20 cellular contexts compared by ENCODE assay signal in genomic region chr7:43824963-43825362, GRCh38. TPM values are rescaled to one million over a fixed set of nuclear protein-coding genes. Genes with fewer than 3 reads are reported as not detected.
DNase-seq lines count a peak whose midpoint lies in the region; ATAC-seq, FAIRE-seq and TF ChIP-seq lines count a peak whose summit lies in the region.
"Had no signal": no experiment of that assay in that cellular context is flagged by ENCODE, and none has a peak within 500 bp of the region (broad histone marks: within the 10 kb centered on the region; RNA-seq: fewer than 3 reads in every experiment).

No MANE protein-coding gene starts in this region.

- POLR2A ChIA-PET in activated CD4-positive, alpha-beta T cell treated with anti-CD3 and anti-CD28 coated beads for 36 hours (lab: Charles Lee) = no interaction called here
- POLR2A ChIA-PET in activated CD4-positive, alpha-beta T cell treated with anti-CD3 and anti-CD28 coated beads, Interleukin-2, amount 10 ng/mL, durations not matched to agents 7 days and 5 days (lab: Charles Lee) = no interaction called here
- POLR2A ChIA-PET in PC-3 (lab: Charles Lee; ENCODE audit: unreplicated experiment) = interaction anchor here (0.6 to 1.2 kb wide), 2 partner anchors 95 to 242 kb away, joined by 3 to 5 read pairs; partner anchors contain the start of gene STK17A

- no peaks in the 10 kb centered on the region for H3K27me3 ChIP-seq in PC-3 (ENCODE audit: low read length)
- H3K27me3 ChIP-seq in small intestine (ENCODE audit: control insufficient read depth in 2 of 2, insufficient read depth in 2 of 2, low read length in 2 of 2) = peaks cover 0 to 5% of the 10 kb centered on the region in 2 donors
- no peaks in the 10 kb centered on the region for H3K27me3 ChIP-seq in thyroid gland
- H3K27me3 ChIP-seq: BLaER1 treated with 17β-estradiol and CSF1 and Interleukin-3, amounts not matched to agents 10 nM and 100 nM had no signal

- DNase-seq in activated CD4-positive, alpha-beta T cell treated with anti-CD3 and anti-CD28 coated beads for 36 hours = no peak
- DNase-seq in activated CD4-positive, alpha-beta T cell treated with anti-CD3 and anti-CD28 coated beads, Interleukin-2, amount 10 ng/mL, durations not matched to agents 7 days and 5 days = no peak
- no peak for DNase-seq in PC-3
- peak; percentile 28 for DNase-seq in fibroblast of peridontal ligament (ENCODE audit: extremely low read depth)
- peak; percentile 54 for DNase-seq in small intestine
- no peak for DNase-seq in thyroid gland
- DNase-seq in mesothelial cell of epicardium (ENCODE audit: low spot score in 2 of 2, unreplicated experiment in 2 of 2) = no peak
- no peak for DNase-seq in DMS153 treated with DMSO at 0.1 percent for 48 hours (lab: John Stamatoyannopoulos, UW; ENCODE audit: unreplicated experiment)
- DNase-seq: 8988T, DMS153, Kasumi-1, NCI-H1417, NCI-H1930, NCI-H2171 treated with DMSO at 0.1 percent for 48 hours, NCI-H510A, PC-9 had no signal

- H3K36me3 ChIP-seq in PC-3 (ENCODE audit: low read depth, low read length) (no peaks in the 10 kb centered on the region), small intestine (ENCODE audit: control insufficient read depth in 2 of 2, insufficient read depth in 2 of 2, low read length in 2 of 2) (no peaks in the 10 kb centered on the region), thyroid gland (no peaks in the 10 kb centered on the region)
- H3K36me3 ChIP-seq: BLaER1 treated with 17β-estradiol and CSF1 and Interleukin-3, amounts not matched to agents 10 nM and 100 nM had no signal

- H3K9me3 ChIP-seq in PC-3 (ENCODE audit: low read length) = no peaks in the 10 kb centered on the region
- no peaks in the 10 kb centered on the region for H3K9me3 ChIP-seq in small intestine (ENCODE audit: control insufficient read depth, low read depth)
- no peaks in the 10 kb centered on the region for H3K9me3 ChIP-seq in thyroid gland

- peaks cover 7% of the 10 kb centered on the region; the same call in 1 of the 2 replicates for H3K4me1 ChIP-seq in PC-3 (ENCODE audit: insufficient read depth, low read length)
- H3K4me1 ChIP-seq in small intestine (ENCODE audit: control insufficient read depth in 2 of 2, insufficient read depth in 1 of 2, low read depth in 1 of 2, low read length in 1 of 2) = peaks cover 0 to 4% of the 10 kb centered on the region in 2 donors
- no peaks in the 10 kb centered on the region for H3K4me1 ChIP-seq in thyroid gland

- H3K27ac Mint-ChIP-seq in activated CD4-positive, alpha-beta T cell treated with anti-CD3 and anti-CD28 coated beads for 36 hours = no peak overlapping the region
- H3K27ac Mint-ChIP-seq in activated CD4-positive, alpha-beta T cell treated with anti-CD3 and anti-CD28 coated beads, Interleukin-2, amount 10 ng/mL, durations not matched to agents 7 days and 5 days = no peak overlapping the region
- no peak overlapping the region for H3K27ac Mint-ChIP-seq in mesothelial cell of epicardium

- BruUV-seq in PC-3 (replicated peaks; lab: Mats Ljungman, UMichigan) = no TSS peak

- no peak overlapping the region for H2AFZ ChIP-seq in PC-3 (ENCODE audit: low read length)
- H2AFZ ChIP-seq: PC-9 had no signal

- 5 to 19% (median 11%) methylated on average over 1 of the region's 1 CpG for WGBS in small intestine, 3 donors
- WGBS in thyroid gland, 2 donors = 46 to 50% methylated on average over 1 of the region's 1 CpG

- intact Hi-C loops in activated CD4-positive, alpha-beta T cell treated with anti-CD3 and anti-CD28 coated beads for 36 hours (cut with DNase I, micrococcal nuclease) = loop anchor here in 1 of 2 experiments (5.0 kb wide), 1 partner anchor 58 kb away; no protein-coding TSS in a partner anchor
- intact Hi-C loops in PC-3 (cut with micrococcal nuclease) = no loop called here
- intact Hi-C loops in thyroid gland (cut with DNase I) = no loop called here

- no peak overlapping the region for H3K4me2 ChIP-seq in PC-3 (ENCODE audit: low read length)
- H3K4me2 ChIP-seq: BLaER1 treated with 17β-estradiol and CSF1 and Interleukin-3, amounts not matched to agents 10 nM and 100 nM; PC-9 had no signal

- H3K36me3 Mint-ChIP-seq in activated CD4-positive, alpha-beta T cell treated with anti-CD3 and anti-CD28 coated beads for 36 hours (ENCODE audit: low read depth) = no peaks in the 10 kb centered on the region
- H3K36me3 Mint-ChIP-seq in activated CD4-positive, alpha-beta T cell treated with anti-CD3 and anti-CD28 coated beads, Interleukin-2, amount 10 ng/mL, durations not matched to agents 7 days and 5 days (ENCODE audit: low read depth) = no peaks in the 10 kb centered on the region
- H3K36me3 Mint-ChIP-seq in mesothelial cell of epicardium = no peaks in the 10 kb centered on the region

- TF ChIP-seq CTCF in PC-3 (conservative IDR thresholded peaks at IDR 0.05; ENCODE audit: low read depth, low read length) (no peak), thyroid gland (IDR thresholded peaks at IDR 0.05) (no peak), mesothelial cell of epicardium (IDR thresholded peaks at IDR 0.05; ENCODE audit: unreplicated experiment) (no peak)

- peaks cover 39% of the 10 kb centered on the region for H3K27me3 Mint-ChIP-seq in activated CD4-positive, alpha-beta T cell treated with anti-CD3 and anti-CD28 coated beads for 36 hours
- H3K27me3 Mint-ChIP-seq in activated CD4-positive, alpha-beta T cell treated with anti-CD3 and anti-CD28 coated beads, Interleukin-2, amount 10 ng/mL, durations not matched to agents 7 days and 5 days = peaks cover 50% of the 10 kb centered on the region
- H3K27me3 Mint-ChIP-seq in mesothelial cell of epicardium (ENCODE audit: low read depth) = peaks cover 28% of the 10 kb centered on the region

- H3K4me1 Mint-ChIP-seq in activated CD4-positive, alpha-beta T cell treated with anti-CD3 and anti-CD28 coated beads for 36 hours = peaks cover 2% of the 10 kb centered on the region
- H3K4me1 Mint-ChIP-seq in activated CD4-positive, alpha-beta T cell treated with anti-CD3 and anti-CD28 coated beads, Interleukin-2, amount 10 ng/mL, durations not matched to agents 7 days and 5 days = no peaks in the 10 kb centered on the region
- H3K4me1 Mint-ChIP-seq in mesothelial cell of epicardium = peaks cover 17% of the 10 kb centered on the region

- H3K9me2 ChIP-seq in PC-3 (replicated peaks; ENCODE audit: low read length) = no peaks in the 10 kb centered on the region

- CTCF ChIA-PET in activated CD4-positive, alpha-beta T cell treated with anti-CD3 and anti-CD28 coated beads for 36 hours (lab: Charles Lee) = interaction anchor here (0.7 to 2.9 kb wide), 6 partner anchors 14 to 959 kb away, joined by 3 to 14 read pairs (median 6); partner anchors contain the start of gene STK17A
- CTCF ChIA-PET in activated CD4-positive, alpha-beta T cell treated with anti-CD3 and anti-CD28 coated beads, Interleukin-2, amount 10 ng/mL, durations not matched to agents 7 days and 5 days (lab: Charles Lee) = interaction anchor here (0.7 to 1.8 kb wide), 5 partner anchors 10 to 242 kb away, joined by 3 to 11 read pairs (median 5); partner anchors contain the start of gene STK17A
- CTCF ChIA-PET in PC-3 (lab: Charles Lee) = no interaction called here

- H3K79me2 ChIP-seq in PC-3 (ENCODE audit: low read length) = no peaks in the 10 kb centered on the region

- H3K4me3 ChIP-seq in PC-3 (ENCODE audit: low read length) (no peak overlapping the region), small intestine (ENCODE audit: low read depth in 1 of 2, low read length in 2 of 2) (no peak overlapping the region), thyroid gland (replicated peaks in 1 of 3) (no peak overlapping the region)
- H3K4me3 ChIP-seq: BLaER1 treated with 17β-estradiol and CSF1 and Interleukin-3, amounts not matched to agents 10 nM and 100 nM; GM12878; PC-9; SK-N-MC had no signal

- H3F3A ChIP-seq in PC-3 (ENCODE audit: low read length, unreplicated experiment) = no peaks in the 10 kb centered on the region

- no peak for FAIRE-seq in small intestine (lab: Jason Lieb, UNC)
- FAIRE-seq: GM12878 had no signal

- no peak overlapping the region for H3K27ac ChIP-seq in PC-3 (ENCODE audit: low read length)
- H3K27ac ChIP-seq in small intestine (ENCODE audit: low read depth in 1 of 2, low read length in 1 of 2) = no peak overlapping the region
- no peak overlapping the region for H3K27ac ChIP-seq in thyroid gland
- H3K27ac ChIP-seq: BLaER1 treated with 17β-estradiol and CSF1 and Interleukin-3, amounts not matched to agents 10 nM and 100 nM; PC-9; SK-N-MC had no signal

- H3K9ac ChIP-seq in PC-3 (ENCODE audit: low read length) = no peak overlapping the region
- H3K9ac ChIP-seq: BLaER1 treated with 17β-estradiol and CSF1 and Interleukin-3, amounts not matched to agents 10 nM and 100 nM had no signal

- no peak for TF ChIP-seq POLR2A in thyroid gland (IDR thresholded peaks at IDR 0.05)

- no peaks in the 10 kb centered on the region for H3K9me3 Mint-ChIP-seq in activated CD4-positive, alpha-beta T cell treated with anti-CD3 and anti-CD28 coated beads for 36 hours (ENCODE audit: low read depth)
- H3K9me3 Mint-ChIP-seq in activated CD4-positive, alpha-beta T cell treated with anti-CD3 and anti-CD28 coated beads, Interleukin-2, amount 10 ng/mL, durations not matched to agents 7 days and 5 days = no peaks in the 10 kb centered on the region
- H3K9me3 Mint-ChIP-seq in mesothelial cell of epicardium = no peaks in the 10 kb centered on the region

- H3K4me3 Mint-ChIP-seq in activated CD4-positive, alpha-beta T cell treated with anti-CD3 and anti-CD28 coated beads for 36 hours = no peak overlapping the region
- no peak overlapping the region for H3K4me3 Mint-ChIP-seq in activated CD4-positive, alpha-beta T cell treated with anti-CD3 and anti-CD28 coated beads, Interleukin-2, amount 10 ng/mL, durations not matched to agents 7 days and 5 days
- H3K4me3 Mint-ChIP-seq in mesothelial cell of epicardium = no peak overlapping the region

- peak; percentile 49 for ATAC-seq in activated CD4-positive, alpha-beta T cell treated with anti-CD3 and anti-CD28 coated beads for 36 hours
- peak; percentile 72 for ATAC-seq in PC-3
- ATAC-seq: GM12878, Right ventricle myocardium inferior had no signal

- no peaks in the 10 kb centered on the region for H4K20me1 ChIP-seq in PC-3 (ENCODE audit: low read length)
- H4K20me1 ChIP-seq: BLaER1 treated with 17β-estradiol and CSF1 and Interleukin-3, amounts not matched to agents 10 nM and 100 nM had no signal

RNA-seq across cellular contexts. Expression of gene MRPS24, which starts 44.4 kb away (rescaled TPM):
- total RNA-seq in activated CD4-positive, alpha-beta T cell treated with anti-CD3 and anti-CD28 coated beads for 36 hours = 100 to 1,000 TPM; 121 to 149 TPM
- 10 to 100 TPM; 77.6 to 84.0 TPM for total RNA-seq in activated CD4-positive, alpha-beta T cell treated with anti-CD3 and anti-CD28 coated beads, Interleukin-2, amount 10 ng/mL, durations not matched to agents 7 days and 5 days
- total RNA-seq in PC-3 (2014; rRNA removed) = 199 and 200 TPM in 2 replicates
- 100 to 1,000 TPM; 131 to 174 (median 137) TPM for polyA plus RNA-seq in small intestine
- total RNA-seq in thyroid gland = 100 to 1,000 TPM in 1 of 4 donors, 10 to 100 TPM in 3; 52.2 to 110 (median 88.7) TPM
- 59.4 to 66.6 TPM (median 65.5 TPM) in 3 replicates for total RNA-seq in mesothelial cell of epicardium

Comparison
In these comparisons a context has a peak if more than half of its experiments do, and no peak if none do; other contexts are left out.
1. DNase-seq: peak in fibroblast of peridontal ligament (single experiment) and small intestine (single experiment); none in activated CD4-positive, alpha-beta T cell treated with anti-CD3 and anti-CD28 coated beads for 36 hours (single experiment), activated CD4-positive, alpha-beta T cell treated with anti-CD3 and anti-CD28 coated beads, Interleukin-2, amount 10 ng/mL, durations not matched to agents 7 days and 5 days (single experiment), PC-3 (single experiment), thyroid gland (0 of 2), mesothelial cell of epicardium (0 of 2) and DMS153 treated with DMSO at 0.1 percent for 48 hours (single experiment).